In genomic region chr12:68746572-68747180, GRCh38 we compare ENCODE assay signal across 1 cellular context.
TF ChIP-seq lines count a peak whose summit lies in the region.

No MANE protein-coding gene starts in this region.

TF ChIP-seq in HepG2, 621 proteins besides CTCF, POLR2A, EP300 and RAD21 (continued from another document and continues in another):
- TF ChIP-seq THAP9 (CRISPR knock-in tag; IDR thresholded peaks at IDR 0.05; ENCODE audit: borderline replicate concordance) (no peak), HNF4A (CRISPR knock-in tag; IDR thresholded peaks at IDR 0.05) (0 out of 2 replicates have a peak, but pooled peaks have one; percentile 8), MAFG (CRISPR knock-in tag; IDR thresholded peaks at IDR 0.05) (no peak), MXD4 (CRISPR knock-in tag; IDR thresholded peaks at IDR 0.05) (no peak), RXRA (CRISPR knock-in tag; IDR thresholded peaks at IDR 0.05) (no peak), GLMP (CRISPR knock-in tag; IDR thresholded peaks at IDR 0.05; ENCODE audit: borderline replicate concordance) (no peak), TFDP1 (CRISPR knock-in tag; IDR thresholded peaks at IDR 0.05; ENCODE audit: borderline replicate concordance) (peak; percentile 94; the same call in 1 of the 2 replicates), ZSCAN21 (CRISPR knock-in tag; IDR thresholded peaks at IDR 0.05; ENCODE audit: borderline replicate concordance) (no peak), CBFB (CRISPR knock-in tag; IDR thresholded peaks at IDR 0.05) (0 out of 2 replicates have a peak, but pooled peaks have one; percentile 29), ZNF460 (CRISPR knock-in tag; IDR thresholded peaks at IDR 0.05; ENCODE audit: borderline replicate concordance) (no peak), ATM (IDR thresholded peaks at IDR 0.05; ENCODE audit: borderline replicate concordance) (no peak), PRDM4 (CRISPR knock-in tag; IDR thresholded peaks at IDR 0.05; ENCODE audit: borderline replicate concordance) (no peak), IRF2 (CRISPR knock-in tag; IDR thresholded peaks at IDR 0.05) (no peak), ZNF446 (CRISPR knock-in tag; IDR thresholded peaks at IDR 0.05) (no peak), TRIM24 (CRISPR knock-in tag; IDR thresholded peaks at IDR 0.05) (no peak), SMAD1 (CRISPR knock-in tag; IDR thresholded peaks at IDR 0.05; ENCODE audit: borderline replicate concordance, low read depth) (no peak), TSC22D2 (CRISPR knock-in tag; IDR thresholded peaks at IDR 0.05; ENCODE audit: borderline replicate concordance) (no peak), ZNF788 (CRISPR knock-in tag; IDR thresholded peaks at IDR 0.05; ENCODE audit: borderline replicate concordance) (no peak), ZNF781 (CRISPR knock-in tag; IDR thresholded peaks at IDR 0.05; ENCODE audit: borderline replicate concordance, not compliant biosample characterization) (no peak), MIXL1 (CRISPR knock-in tag; IDR thresholded peaks at IDR 0.05) (no peak), SP5 (CRISPR knock-in tag; IDR thresholded peaks at IDR 0.05; ENCODE audit: borderline replicate concordance, low read depth) (0 out of 2 replicates have a peak, but pooled peaks have one; percentile 7), LRRFIP1 (CRISPR knock-in tag; conservative IDR thresholded peaks at IDR 0.05) (no peak), CCDC6 (CRISPR knock-in tag; IDR thresholded peaks at IDR 0.05) (0 out of 2 replicates have a peak, but pooled peaks have one; percentile 20), KIAA2018 (CRISPR knock-in tag; IDR thresholded peaks at IDR 0.05; ENCODE audit: borderline replicate concordance) (no peak), PHF8 (CRISPR knock-in tag; IDR thresholded peaks at IDR 0.05) (no peak; the same call in 1 of the 2 replicates), ZNF142 (CRISPR knock-in tag; IDR thresholded peaks at IDR 0.05) (no peak), ARNTL (CRISPR knock-in tag; IDR thresholded peaks at IDR 0.05) (no peak), SIN3A (IDR thresholded peaks at IDR 0.05; ENCODE audit: borderline replicate concordance, low read depth, low read length) (peak; percentile 89), ZNF720 (CRISPR knock-in tag; IDR thresholded peaks at IDR 0.05) (no peak), MED8 (CRISPR knock-in tag; IDR thresholded peaks at IDR 0.05; ENCODE audit: insufficient replicate concordance) (no peak), ZNF780A (CRISPR knock-in tag; IDR thresholded peaks at IDR 0.05) (no peak), ZNF792 (CRISPR knock-in tag; IDR thresholded peaks at IDR 0.05) (0 out of 2 replicates have a peak, but pooled peaks have one; percentile 16), CAMTA2 (CRISPR knock-in tag; IDR thresholded peaks at IDR 0.05; ENCODE audit: borderline replicate concordance) (no peak), ZNF30 (CRISPR knock-in tag; IDR thresholded peaks at IDR 0.05) (no peak)
